Comparison of ENCODE assay signal across 25 cellular contexts in the genomic region with DNA sequence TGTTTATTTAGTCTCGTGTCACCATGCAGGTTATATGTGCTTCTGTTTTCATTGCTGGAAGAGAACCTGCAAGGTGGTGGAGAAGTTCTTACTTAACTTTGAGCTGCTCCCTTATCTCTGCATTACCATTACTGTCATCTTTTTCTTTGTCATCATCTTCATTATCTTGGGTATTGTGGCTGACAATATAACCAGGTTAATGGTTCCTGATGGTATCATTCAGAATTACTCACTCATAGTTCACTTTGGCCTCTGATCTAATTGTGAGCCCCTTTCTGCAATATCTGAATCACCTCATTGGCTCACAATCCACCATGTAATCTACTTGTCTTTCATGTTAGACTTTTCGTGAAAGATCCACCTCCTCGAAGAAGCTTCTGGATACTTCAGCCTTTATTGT. TPM values are rescaled to one million over a fixed set of nuclear protein-coding genes. Genes with fewer than 3 reads are reported as not detected.
DNase-seq lines count a peak whose midpoint lies in the region; ATAC-seq and TF ChIP-seq lines count a peak whose summit lies in the region.
"Had no signal": no experiment of that assay in that cellular context is flagged by ENCODE, and none has a peak within 500 bp of the region (broad histone marks: within the 10 kb centered on the region; RNA-seq: fewer than 3 reads in every experiment).

No MANE protein-coding gene starts in this region.

- peaks cover 97% of the 10 kb centered on the region for H3K79me2 ChIP-seq in KMS-11 (ENCODE audit: insufficient read depth, low read depth)

- peaks cover 54% of the 10 kb centered on the region for H3K36me3 Mint-ChIP-seq in activated CD8-positive, alpha-beta memory T cell treated with anti-CD3 and anti-CD28 coated beads, Interleukin-2, amount 10 ng/mL, durations not matched to agents 7 days and 5 days
- peaks cover 46% of the 10 kb centered on the region for H3K36me3 Mint-ChIP-seq in activated CD8-positive, alpha-beta T cell treated with anti-CD3 and anti-CD28 coated beads, Interleukin-2, amount 10 ng/mL, durations not matched to agents 7 days and 5 days (ENCODE audit: low read depth)
- peaks cover 3 to 49% (median 31%) of the 10 kb centered on the region in 3 donors for H3K36me3 Mint-ChIP-seq in naive thymus-derived CD8-positive, alpha-beta T cell

- H3K4me2 ChIP-seq in KMS-11, result peak overlapping the region; percentile 83

- no peak for DNase-seq in activated CD8-positive, alpha-beta memory T cell treated with anti-CD3 and anti-CD28 coated beads, Interleukin-2, amount 10 ng/mL, durations not matched to agents 7 days and 5 days
- no peak for DNase-seq in activated CD8-positive, alpha-beta memory T cell treated with anti-CD3 and anti-CD28 coated beads, Interleukin-2, amount 50 U/mL, for 4 hours
- no peak for DNase-seq in activated CD8-positive, alpha-beta T cell treated with anti-CD3 and anti-CD28 coated beads, Interleukin-2, amount 10 ng/mL, durations not matched to agents 7 days and 5 days
- no peak for DNase-seq in naive thymus-derived CD8-positive, alpha-beta T cell
- no peak for DNase-seq in ecto neural progenitor cell (ENCODE audit: low spot score)
- no peak for DNase-seq in DMS53 (lab: John Stamatoyannopoulos, UW)
- DNase-seq: activated B cell treated with CpG ODN at 0.5 μM for 24 hours; body of pancreas; endodermal cell; esophagus squamous epithelium; gastrocnemius medialis; hippocampal formation; left ventricle myocardium inferior; NCI-H1436 treated with DMSO at 0.1 percent for 48 hours; NCI-H524; stimulated activated CD4-positive, alpha-beta T cell treated with anti-CD3 and anti-CD28 coated beads, Interleukin-15, amount 100 ng/mL, for 24 hours; T-helper 9 cell had no signal

- H3K36me3 ChIP-seq in KMS-11 (ENCODE audit: insufficient read depth), result no peaks in the 10 kb centered on the region
- H3K36me3 ChIP-seq: esophagus squamous epithelium, gastrocnemius medialis, HAP-1, left ventricle myocardium inferior, SJSA1 had no signal

- H3K27me3 ChIP-seq in KMS-11 (ENCODE audit: insufficient read depth, low read depth), result no peaks in the 10 kb centered on the region
- H3K27me3 ChIP-seq: body of pancreas, esophagus squamous epithelium, gastrocnemius medialis had no signal

- CTCF ChIA-PET in activated CD8-positive, alpha-beta memory T cell treated with anti-CD3 and anti-CD28 coated beads, Interleukin-2, amount 10 ng/mL, durations not matched to agents 7 days and 5 days (lab: Charles Lee), result interaction anchor here (0.9 kb wide), 1 partner anchor 30 kb away, joined by 3 read pairs; no protein-coding TSS in a partner anchor
- CTCF ChIA-PET in activated CD8-positive, alpha-beta T cell treated with anti-CD3 and anti-CD28 coated beads, Interleukin-2, amount 10 ng/mL, durations not matched to agents 7 days and 5 days (lab: Charles Lee), result interaction anchor here (1.2 to 5.5 kb wide), 4 partner anchors 8 to 103 kb away, joined by 4 to 68 read pairs (median 9); no protein-coding TSS in a partner anchor

- H3K9ac ChIP-seq in KMS-11, result peak overlapping the region; percentile 83; the same call in 1 of the 2 replicates

- H3K27me3 Mint-ChIP-seq in activated CD8-positive, alpha-beta memory T cell treated with anti-CD3 and anti-CD28 coated beads, Interleukin-2, amount 10 ng/mL, durations not matched to agents 7 days and 5 days, result no peaks in the 10 kb centered on the region
- no peaks in the 10 kb centered on the region for H3K27me3 Mint-ChIP-seq in activated CD8-positive, alpha-beta T cell treated with anti-CD3 and anti-CD28 coated beads, Interleukin-2, amount 10 ng/mL, durations not matched to agents 7 days and 5 days (ENCODE audit: low read depth)
- H3K27me3 Mint-ChIP-seq in naive thymus-derived CD8-positive, alpha-beta T cell, result no peaks in the 10 kb centered on the region

- H2AFZ ChIP-seq in KMS-11 (ENCODE audit: low read depth), result no peak overlapping the region

- POLR2A ChIA-PET in activated CD8-positive, alpha-beta T cell treated with anti-CD3 and anti-CD28 coated beads, Interleukin-2, amount 10 ng/mL, durations not matched to agents 7 days and 5 days (lab: Charles Lee), result interaction anchor here (0.9 to 6.5 kb wide), 6 partner anchors 7 to 157 kb away, joined by 3 to 84 read pairs (median 8); no protein-coding TSS in a partner anchor
- POLR2A ChIA-PET in naive thymus-derived CD8-positive, alpha-beta T cell (lab: Charles Lee), result interaction anchor here (4.6 to 9.2 kb wide), 2 partner anchors 7 to 21 kb away, joined by 15 to 133 read pairs; no protein-coding TSS in a partner anchor

- peak overlapping the region; percentile 34 for H3K4me3 ChIP-seq in KMS-11 (IDR thresholded peaks at IDR 0.05; ENCODE audit: insufficient read depth, low read depth, low read length)
- H3K4me3 ChIP-seq: body of pancreas, esophagus squamous epithelium, gastrocnemius medialis, HAP-1, left ventricle myocardium inferior, SJSA1 had no signal

- H3K4me1 ChIP-seq in KMS-11 (ENCODE audit: low read depth, poor library complexity, severe bottlenecking), result peaks cover 96% of the 10 kb centered on the region
- H3K4me1 ChIP-seq: body of pancreas, esophagus squamous epithelium, gastrocnemius medialis, HAP-1, SJSA1 had no signal

- H4K20me1 ChIP-seq in KMS-11 (ENCODE audit: insufficient read depth), result no peaks in the 10 kb centered on the region

- no peak for TF ChIP-seq CTCF in KMS-11 (conservative IDR thresholded peaks at IDR 0.05; ENCODE audit: low read depth, low read length)

- ATAC-seq in activated CD8-positive, alpha-beta memory T cell treated with anti-CD3 and anti-CD28 coated beads, Interleukin-2, amount 10 ng/mL, durations not matched to agents 7 days and 5 days, result peak; percentile 12
- no peak for ATAC-seq in activated CD8-positive, alpha-beta T cell treated with anti-CD3 and anti-CD28 coated beads, Interleukin-2, amount 10 ng/mL, durations not matched to agents 7 days and 5 days
- ATAC-seq in naive thymus-derived CD8-positive, alpha-beta T cell, result no peak
- ATAC-seq in HG03571 (IDR thresholded peaks at IDR 0.05; ENCODE audit: unreplicated experiment), result no peak
- ATAC-seq: body of pancreas, gastrocnemius medialis, sciatic nerve had no signal

- H3K4me3 Mint-ChIP-seq in activated CD8-positive, alpha-beta memory T cell treated with anti-CD3 and anti-CD28 coated beads, Interleukin-2, amount 10 ng/mL, durations not matched to agents 7 days and 5 days, result peak overlapping the region; percentile 87
- peak overlapping the region; percentile 17 for H3K4me3 Mint-ChIP-seq in activated CD8-positive, alpha-beta T cell treated with anti-CD3 and anti-CD28 coated beads, Interleukin-2, amount 10 ng/mL, durations not matched to agents 7 days and 5 days
- peak overlapping the region; percentile 82 to 97 (median 92) for H3K4me3 Mint-ChIP-seq in naive thymus-derived CD8-positive, alpha-beta T cell
- H3K4me3 Mint-ChIP-seq: activated B cell treated with CpG ODN at 0.5 μM for 24 hours, endodermal cell had no signal

- peak overlapping the region; percentile 95 for H3K27ac Mint-ChIP-seq in activated CD8-positive, alpha-beta memory T cell treated with anti-CD3 and anti-CD28 coated beads, Interleukin-2, amount 10 ng/mL, durations not matched to agents 7 days and 5 days
- peak overlapping the region; percentile 88 for H3K27ac Mint-ChIP-seq in activated CD8-positive, alpha-beta T cell treated with anti-CD3 and anti-CD28 coated beads, Interleukin-2, amount 10 ng/mL, durations not matched to agents 7 days and 5 days
- peak overlapping the region; percentile 93 to 99 (median 96) for H3K27ac Mint-ChIP-seq in naive thymus-derived CD8-positive, alpha-beta T cell
- H3K27ac Mint-ChIP-seq: activated B cell treated with CpG ODN at 0.5 μM for 24 hours, endodermal cell had no signal

- H3K27ac ChIP-seq in KMS-11, result peak overlapping the region; percentile 74; the same call in 1 of the 2 replicates
- H3K27ac ChIP-seq: body of pancreas, esophagus squamous epithelium, gastrocnemius medialis, left ventricle myocardium inferior, SJSA1 had no signal

- H3K4me1 Mint-ChIP-seq in activated CD8-positive, alpha-beta memory T cell treated with anti-CD3 and anti-CD28 coated beads, Interleukin-2, amount 10 ng/mL, durations not matched to agents 7 days and 5 days, result peaks cover 69% of the 10 kb centered on the region
- peaks cover 86% of the 10 kb centered on the region for H3K4me1 Mint-ChIP-seq in activated CD8-positive, alpha-beta T cell treated with anti-CD3 and anti-CD28 coated beads, Interleukin-2, amount 10 ng/mL, durations not matched to agents 7 days and 5 days (ENCODE audit: low read depth)
- peaks cover 47 to 72% (median 70%) of the 10 kb centered on the region in 4 donors for H3K4me1 Mint-ChIP-seq in naive thymus-derived CD8-positive, alpha-beta T cell

- no peaks in the 10 kb centered on the region for H3K9me3 Mint-ChIP-seq in activated CD8-positive, alpha-beta memory T cell treated with anti-CD3 and anti-CD28 coated beads, Interleukin-2, amount 10 ng/mL, durations not matched to agents 7 days and 5 days (ENCODE audit: low read depth)
- H3K9me3 Mint-ChIP-seq in activated CD8-positive, alpha-beta T cell treated with anti-CD3 and anti-CD28 coated beads, Interleukin-2, amount 10 ng/mL, durations not matched to agents 7 days and 5 days (ENCODE audit: insufficient read depth), result no peaks in the 10 kb centered on the region
- no peaks in the 10 kb centered on the region for H3K9me3 Mint-ChIP-seq in naive thymus-derived CD8-positive, alpha-beta T cell
- H3K9me3 Mint-ChIP-seq: activated B cell treated with CpG ODN at 0.5 μM for 24 hours, endodermal cell had no signal

RNA-seq across cellular contexts. Expression of gene CD28, which starts 5.0 kb away (rescaled TPM):
- 10 to 100 TPM; 30.5 to 35.7 TPM for total RNA-seq in activated CD8-positive, alpha-beta memory T cell treated with anti-CD3 and anti-CD28 coated beads, Interleukin-2, amount 10 ng/mL, durations not matched to agents 7 days and 5 days
- 10 to 100 TPM; 25.6 to 27.2 TPM for total RNA-seq in activated CD8-positive, alpha-beta T cell treated with anti-CD3 and anti-CD28 coated beads, Interleukin-2, amount 10 ng/mL, durations not matched to agents 7 days and 5 days
- 100 to 1,000 TPM; 128 to 133 TPM for total RNA-seq in naive thymus-derived CD8-positive, alpha-beta T cell
- 10 to 100 TPM; 15.8 to 32.0 (median 29.3) TPM for polyA plus RNA-seq in naive thymus-derived CD8-positive, alpha-beta T cell
- total RNA-seq: activated B cell treated with CpG ODN at 0.5 μM for 24 hours, endodermal cell, G401, SJSA1 had no signal
- polyA plus RNA-seq: BJ, neural cell had no signal

Comparison
In these comparisons a context has a peak if more than half of its experiments do, and no peak if none do; other contexts are left out.
1. H3K4me3 Mint-ChIP-seq: peak in every context shown above with its lines; median percentile 92 in naive thymus-derived CD8-positive, alpha-beta T cell; 87 in activated CD8-positive, alpha-beta memory T cell treated with anti-CD3 and anti-CD28 coated beads, Interleukin-2, amount 10 ng/mL, durations not matched to agents 7 days and 5 days; 17 in activated CD8-positive, alpha-beta T cell treated with anti-CD3 and anti-CD28 coated beads, Interleukin-2, amount 10 ng/mL, durations not matched to agents 7 days and 5 days.